ENCODE assay signal across 8 cellular contexts in the genomic region with DNA sequence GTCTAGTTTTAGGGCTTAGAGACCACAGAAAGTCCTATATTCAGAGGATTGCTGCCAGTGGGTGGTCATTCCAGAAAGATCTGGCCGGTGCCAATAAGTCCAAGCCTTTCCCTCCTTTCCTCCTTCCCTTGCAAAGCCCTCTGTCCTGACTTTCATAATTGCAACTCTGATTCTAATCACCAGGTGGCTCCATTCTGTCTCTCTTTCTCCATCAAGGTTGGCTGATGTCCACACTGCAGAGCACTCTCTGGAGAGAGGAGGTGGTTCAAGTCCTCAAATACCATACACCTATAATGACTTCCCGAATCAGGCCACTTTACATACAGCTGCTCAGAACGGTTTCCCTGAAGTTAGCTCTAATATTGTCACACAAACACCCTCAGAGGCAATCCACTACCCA. TPM values are rescaled to one million over a fixed set of nuclear protein-coding genes. Genes with fewer than 3 reads are reported as not detected.
DNase-seq lines count a peak whose midpoint lies in the region; ATAC-seq and TF ChIP-seq lines count a peak whose summit lies in the region.

No MANE protein-coding gene starts in this region.

- intact Hi-C loops in lower leg skin (cut with DNase I; ENCODE audit: low total_unique reads) = no loop called here

- H3K36me3 ChIP-seq in DOHH2 (ENCODE audit: control insufficient read depth, low read length) (no peaks in the 10 kb centered on the region), RWPE2 (ENCODE audit: low read depth) (no peaks in the 10 kb centered on the region), kidney epithelial cell (ENCODE audit: control insufficient read depth, insufficient read depth, low read length) (no peaks in the 10 kb centered on the region)

- H4K20me1 ChIP-seq in DOHH2 (ENCODE audit: control insufficient read depth, insufficient read depth, low read depth, low read length) = no peaks in the 10 kb centered on the region

- WGBS in lower leg skin, 2 donors = 68 to 83% methylated on average over 3 of the region's 3 CpGs

- DNase-seq in HT1080 (ENCODE audit: low read depth) (peak; percentile 26), RWPE2 (ENCODE audit: low spot score) (no peak), kidney epithelial cell (ENCODE audit: low read depth) (no peak), lower leg skin (ENCODE audit: low spot score in 2 of 2) (no peak)

- H3K27ac ChIP-seq in DOHH2 (ENCODE audit: low read depth, low read length) (no peak overlapping the region), RWPE2 (ENCODE audit: poor library complexity, severe bottlenecking) (no peak overlapping the region)

- H3F3A ChIP-seq in DOHH2 (ENCODE audit: control insufficient read depth, insufficient read depth) = no peaks in the 10 kb centered on the region

- peak; percentile 57; the same call in 2 of the 3 replicates for ATAC-seq in RWPE2 (ENCODE audit: low read depth)
- ATAC-seq in GM21367 (IDR thresholded peaks at IDR 0.05; ENCODE audit: unreplicated experiment) = no peak
- ATAC-seq in GM21515 (IDR thresholded peaks at IDR 0.05; ENCODE audit: unreplicated experiment) = no peak
- no peak for ATAC-seq in HG03095 (IDR thresholded peaks at IDR 0.05; ENCODE audit: unreplicated experiment)

- no peaks in the 10 kb centered on the region for H3K4me1 ChIP-seq in DOHH2 (ENCODE audit: control insufficient read depth, low read length)
- H3K4me1 ChIP-seq in RWPE2 (ENCODE audit: insufficient read depth, poor library complexity, severe bottlenecking) = no peaks in the 10 kb centered on the region

- H3K9me3 ChIP-seq in DOHH2 (ENCODE audit: control insufficient read depth, insufficient read depth, low read length) (no peaks in the 10 kb centered on the region), RWPE2 (ENCODE audit: severe bottlenecking) (no peaks in the 10 kb centered on the region)

- no peak overlapping the region for H3K4me3 ChIP-seq in DOHH2 (ENCODE audit: low read length)
- no peak overlapping the region for H3K4me3 ChIP-seq in RWPE2 (ENCODE audit: severe bottlenecking)
- H3K4me3 ChIP-seq in kidney epithelial cell (ENCODE audit: low read depth, low read length) = no peak overlapping the region
- H3K4me3 ChIP-seq in lower leg skin (ENCODE audit: low read depth, poor library complexity, severe bottlenecking) = no peak overlapping the region

- H3K9me2 ChIP-seq in DOHH2 (replicated peaks; ENCODE audit: control insufficient read depth, low read length) = no peaks in the 10 kb centered on the region

- no peak overlapping the region for H3K4me2 ChIP-seq in DOHH2 (ENCODE audit: low read length)

- no peak for TF ChIP-seq POLR2A in lower leg skin (IDR thresholded peaks at IDR 0.05)

- peak; percentile 23 for TF ChIP-seq CTCF in DOHH2 (IDR thresholded peaks at IDR 0.05; ENCODE audit: low read depth, low read length, poor library complexity, severe bottlenecking)
- peak; percentile 21 for TF ChIP-seq CTCF in RWPE2 (IDR thresholded peaks at IDR 0.05; ENCODE audit: poor library complexity, severe bottlenecking)
- TF ChIP-seq CTCF in kidney epithelial cell (IDR thresholded peaks at IDR 0.05; ENCODE audit: insufficient read depth, low read length, poor library complexity, severe bottlenecking) = peak; percentile 7
- TF ChIP-seq CTCF in lower leg skin (IDR thresholded peaks at IDR 0.05) = no peak

- H3K27me3 ChIP-seq in DOHH2 (ENCODE audit: control insufficient read depth, low read length) = no peaks in the 10 kb centered on the region
- no peaks in the 10 kb centered on the region for H3K27me3 ChIP-seq in RWPE2 (ENCODE audit: insufficient read depth, poor library complexity, severe bottlenecking)
- H3K27me3 ChIP-seq in kidney epithelial cell (ENCODE audit: control insufficient read depth, insufficient read depth, low read length) = no peaks in the 10 kb centered on the region

- H3K79me2 ChIP-seq in DOHH2 (ENCODE audit: control insufficient read depth, low read length) = no peaks in the 10 kb centered on the region

RNA-seq across cellular contexts. Expression of a gene that starts 22.4 kb away (rescaled TPM):
- total RNA-seq in HT1080 (2014; rRNA removed; shearing (Covaris generic)) = 0.98 and 1.2 TPM in 2 replicates
- polyA plus RNA-seq in HT1080 (2015; cell fraction: cytosol; rRNA removed) = 0.57 and 0.88 TPM in 2 replicates
- polyA plus RNA-seq in HT1080 (2015; cell fraction: nucleus; rRNA removed) = 10.3 and 10.4 TPM in 2 replicates
- total RNA-seq in kidney epithelial cell (1.8 and 2.4 TPM in 2 replicates), lower leg skin (1 to 10 TPM; 1.9 to 6.1 (median 5.0) TPM)

RNA-seq across cellular contexts. Expression of a gene that starts 54.9 kb away (rescaled TPM):
- 52.0 and 62.1 TPM in 2 replicates for total RNA-seq in HT1080 (2014; rRNA removed; shearing (Covaris generic))
- polyA plus RNA-seq in HT1080 (2015; cell fraction: cytosol; rRNA removed) = 60.7 and 70.0 TPM in 2 replicates
- polyA plus RNA-seq in HT1080 (2015; cell fraction: nucleus; rRNA removed) = 112 and 133 TPM in 2 replicates
- total RNA-seq in kidney epithelial cell = 44.7 and 51.1 TPM in 2 replicates
- 10 to 100 TPM; 43.5 to 54.7 (median 53.7) TPM for total RNA-seq in lower leg skin

RNA-seq across cellular contexts. Expression of a gene that starts 55.2 kb away (rescaled TPM):
- 40.9 and 48.2 TPM in 2 replicates for total RNA-seq in HT1080 (2014; rRNA removed; shearing (Covaris generic))
- 27.1 and 29.4 TPM in 2 replicates for polyA plus RNA-seq in HT1080 (2015; cell fraction: cytosol; rRNA removed)
- 58.7 and 59.9 TPM in 2 replicates for polyA plus RNA-seq in HT1080 (2015; cell fraction: nucleus; rRNA removed)
- total RNA-seq in kidney epithelial cell = 24.4 and 39.6 TPM in 2 replicates
- 10 to 100 TPM; 16.4 to 21.1 (median 18.0) TPM for total RNA-seq in lower leg skin

Comparison
In these comparisons a context has a peak if more than half of its experiments do, and no peak if none do; other contexts are left out.
1. CTCF ChIP-seq: peak in DOHH2 (single experiment), RWPE2 (single experiment) and kidney epithelial cell (single experiment); none in lower leg skin (0 of 3).